16 cellular contexts compared by ENCODE assay signal in genomic region chr21:38822754-38823374, GRCh38. TPM values are rescaled to one million over a fixed set of nuclear protein-coding genes. Genes with fewer than 3 reads are reported as not detected.
DNase-seq lines count a peak whose midpoint lies in the region; ATAC-seq and TF ChIP-seq lines count a peak whose summit lies in the region.
"Had no signal": no experiment of that assay in that cellular context is flagged by ENCODE, and none has a peak within 500 bp of the region (broad histone marks: within the 10 kb centered on the region; RNA-seq: fewer than 3 reads in every experiment).

No MANE protein-coding gene starts in this region.

- H3K4ac ChIP-seq in trophoblast cell (ENCODE audit: low read depth, low read length), result no peak overlapping the region

- H3K4me1 ChIP-seq in right atrium auricular region (peaks cover 0 to 25% of the 10 kb centered on the region in 2 donors), trophoblast cell (ENCODE audit: control insufficient read depth in 1 of 2, insufficient read depth in 2 of 2, low read length in 2 of 2) (peaks cover 6 to 10% of the 10 kb centered on the region in 2 experiments), upper lobe of right lung (peaks cover 47% of the 10 kb centered on the region)

- no peaks in the 10 kb centered on the region for H3K27me3 ChIP-seq in right atrium auricular region
- no peaks in the 10 kb centered on the region for H3K27me3 ChIP-seq in trophoblast cell (ENCODE audit: insufficient read depth, low read length)
- no peaks in the 10 kb centered on the region for H3K27me3 ChIP-seq in upper lobe of right lung

- no peak overlapping the region for H2BK5ac ChIP-seq in trophoblast cell (ENCODE audit: low read depth, low read length, poor library complexity)

- intact Hi-C loops in upper lobe of right lung (cut with DNase I), result no loop called here

- no peaks in the 10 kb centered on the region for H3K79me2 ChIP-seq in trophoblast cell (ENCODE audit: control insufficient read depth, insufficient read depth, low read length, poor library complexity)

- H3K9me3 Mint-ChIP-seq in T-helper 2 cell treated with Interferon-gamma antibody and Interleukin-4, amounts not matched to agents 5 μg/mL and 100 μg/mL, for 36 hours, result no peaks in the 10 kb centered on the region

- ATAC-seq in upper lobe of right lung, result no peak
- no peak for ATAC-seq in HG02610 (IDR thresholded peaks at IDR 0.05; ENCODE audit: unreplicated experiment)
- ATAC-seq: GM12878, SK-N-SH treated with all-trans-retinoic acid at 6 μM for 48 hours had no signal

- peaks cover 67% of the 10 kb centered on the region for H3K36me3 Mint-ChIP-seq in T-helper 2 cell treated with Interferon-gamma antibody and Interleukin-4, amounts not matched to agents 5 μg/mL and 100 μg/mL, for 36 hours (ENCODE audit: low read depth)

- no peak overlapping the region for H4K8ac ChIP-seq in trophoblast cell (ENCODE audit: low read depth, low read length)

- H3K27ac ChIP-seq in caudate nucleus (ENCODE audit: low read depth, low read length) (peak overlapping the region; percentile 26), right atrium auricular region (peak overlapping the region; percentile 51 to 57), trophoblast cell (ENCODE audit: low read depth, low read length) (no peak overlapping the region), upper lobe of right lung (peak overlapping the region; percentile 71)

- no peak overlapping the region for H2BK120ac ChIP-seq in trophoblast cell (ENCODE audit: insufficient read depth, low read length, poor library complexity)

- no peak overlapping the region for H3K4me3 ChIP-seq in right atrium auricular region
- H3K4me3 ChIP-seq in trophoblast cell (ENCODE audit: low read depth, low read length), result no peak overlapping the region
- no peak overlapping the region for H3K4me3 ChIP-seq in upper lobe of right lung
- H3K4me3 ChIP-seq: GM12878, lung had no signal

- H3K4me3 Mint-ChIP-seq in T-helper 2 cell treated with Interferon-gamma antibody and Interleukin-4, amounts not matched to agents 5 μg/mL and 100 μg/mL, for 36 hours, result no peak overlapping the region

- peak overlapping the region; percentile 28 for H2BK12ac ChIP-seq in trophoblast cell (ENCODE audit: low read length)

- WGBS in trophoblast cell (ENCODE audit: extremely low coverage, insufficient coverage, insufficient read length), result no CpG with 5 or more reads among the region's 28 CpGs

- H2AK5ac ChIP-seq in trophoblast cell (ENCODE audit: low read length), result no peak overlapping the region

- DNase-seq in caudate nucleus (lab: John Stamatoyannopoulos, UW) (no peak), right atrium auricular region (ENCODE audit: low spot score) (no peak), trophoblast cell (no peak), upper lobe of right lung (no peak), H4 (ENCODE audit: low spot score) (no peak), cerebellar nuclear complex (lab: John Stamatoyannopoulos, UW) (no peak)
- no peak for DNase-seq in T-helper 2 cell treated with Interferon-gamma antibody and Interleukin-4, amounts not matched to agents 5 μg/mL and 100 μg/mL, for 36 hours (ENCODE audit: low spot score)
- DNase-seq: activated effector memory CD4-positive, alpha-beta T cell treated with Interleukin-2 at 50 U/mL for 16 hours; EL; hippocampal formation; NK-92 treated with Interleukin-12 subunit alpha and Interleukin-12 subunit beta, amount 100 ng/mL, for 24 hours; occipital lobe had no signal

- H3K79me1 ChIP-seq in trophoblast cell (ENCODE audit: low read length), result peaks cover 8% of the 10 kb centered on the region

- H3K14ac ChIP-seq in trophoblast cell (ENCODE audit: low read length), result no peak overlapping the region

- TF ChIP-seq CTCF in right atrium auricular region (IDR thresholded peaks at IDR 0.05) (no peak), upper lobe of right lung (IDR thresholded peaks at IDR 0.05) (no peak)

- H3K4me2 ChIP-seq in trophoblast cell (ENCODE audit: low read length), result no peak overlapping the region

- H3K36me3 ChIP-seq in right atrium auricular region (peaks cover 70% of the 10 kb centered on the region), trophoblast cell (ENCODE audit: control insufficient read depth in 1 of 2, insufficient read depth in 2 of 2, low read length in 2 of 2) (peaks cover 41 to 50% of the 10 kb centered on the region in 2 experiments), upper lobe of right lung (peaks cover 71% of the 10 kb centered on the region)

- H3K27me3 Mint-ChIP-seq in T-helper 2 cell treated with Interferon-gamma antibody and Interleukin-4, amounts not matched to agents 5 μg/mL and 100 μg/mL, for 36 hours (ENCODE audit: low read depth), result no peaks in the 10 kb centered on the region

- no peak overlapping the region for H3K23ac ChIP-seq in trophoblast cell (ENCODE audit: low read length)

- H3K18ac ChIP-seq in trophoblast cell (ENCODE audit: low read length), result no peak overlapping the region

- H3K27ac Mint-ChIP-seq in T-helper 2 cell treated with Interferon-gamma antibody and Interleukin-4, amounts not matched to agents 5 μg/mL and 100 μg/mL, for 36 hours, result no peak overlapping the region

- no peak overlapping the region for H2AFZ ChIP-seq in trophoblast cell (ENCODE audit: insufficient read depth, low read length, poor library complexity)

- H3K4me1 Mint-ChIP-seq in T-helper 2 cell treated with Interferon-gamma antibody and Interleukin-4, amounts not matched to agents 5 μg/mL and 100 μg/mL, for 36 hours (ENCODE audit: low read depth), result no peaks in the 10 kb centered on the region

- no peak overlapping the region for H3K9ac ChIP-seq in trophoblast cell (ENCODE audit: low read length)

- H4K91ac ChIP-seq in trophoblast cell (ENCODE audit: low read depth, low read length), result no peak overlapping the region

- peaks cover 0 to 3% of the 10 kb centered on the region in 2 donors for H3K9me3 ChIP-seq in right atrium auricular region
- H3K9me3 ChIP-seq in trophoblast cell (ENCODE audit: insufficient read depth, low read depth, low read length), result no peaks in the 10 kb centered on the region
- no peaks in the 10 kb centered on the region for H3K9me3 ChIP-seq in upper lobe of right lung

- no peak overlapping the region for H4K12ac ChIP-seq in trophoblast cell (ENCODE audit: low read depth, low read length)

RNA-seq across cellular contexts. Expression of gene ETS2, which starts 17.1 kb away (rescaled TPM):
- total RNA-seq in right atrium auricular region (10 to 100 TPM; 31.4 to 37.2 TPM), upper lobe of right lung (195 TPM)
- polyA plus RNA-seq in trophoblast cell (2013), result 17.3 and 18.1 TPM in 2 replicates
- 31.3 and 36.1 TPM in 2 replicates for total RNA-seq in H4 (2014; rRNA removed; shearing (Covaris generic))
